Comparison of ENCODE assay signal across 26 cellular contexts in the genomic region with DNA sequence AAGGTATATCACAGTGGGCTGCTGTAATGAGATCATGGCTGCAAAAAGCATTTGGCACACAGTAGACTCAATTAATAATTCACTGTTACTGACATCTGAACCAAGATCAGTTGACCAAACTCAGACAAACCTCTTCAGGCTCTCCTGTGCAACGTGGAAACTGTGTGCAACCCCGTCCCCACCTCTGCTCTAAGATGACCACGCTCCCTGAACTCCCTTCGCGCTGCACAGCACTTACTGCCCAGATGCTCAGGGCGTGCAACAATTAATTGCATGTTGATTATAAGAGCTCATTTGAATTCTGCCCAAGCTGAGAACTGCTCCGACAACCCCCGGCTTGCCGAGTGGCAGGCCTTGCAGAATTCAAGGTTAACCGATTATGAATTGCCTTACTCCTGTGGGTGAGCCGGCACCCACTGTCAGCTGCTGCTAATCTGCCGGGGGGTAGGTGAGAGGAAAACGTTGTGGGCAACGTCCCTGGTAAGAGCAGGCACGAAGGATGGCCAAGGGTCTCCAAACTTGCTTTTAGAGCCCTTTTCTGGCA. TPM values are rescaled to one million over a fixed set of nuclear protein-coding genes. Genes with fewer than 3 reads are reported as not detected.
A peak's percentile ranks its signal among the peaks of the same experiment; 100 is the strongest.
DNase-seq lines count a peak whose midpoint lies in the region; ATAC-seq and TF ChIP-seq lines count a peak whose summit lies in the region.
"Had no signal": no experiment of that assay in that cellular context is flagged by ENCODE, and none has a peak within 500 bp of the region (broad histone marks: within the 10 kb centered on the region; RNA-seq: fewer than 3 reads in every experiment).

No MANE protein-coding gene starts in this region.

- no peak overlapping the region for H2AFZ ChIP-seq in neuronal stem cell (ENCODE audit: low read length)

- H3K23ac ChIP-seq in neuronal stem cell (ENCODE audit: low read depth, low read length, poor library complexity), result no peak overlapping the region

- no peak for DNase-seq in activated naive CD8-positive, alpha-beta T cell treated with anti-CD3 and anti-CD28 coated beads, Interleukin-2, amount 50 U/mL, for 24 hours
- DNase-seq in lower lobe of right lung (peak; percentile 21), neuronal stem cell (ENCODE audit: low spot score) (no peak), SK-N-DZ (ENCODE audit: low spot score) (no peak)
- no peak for DNase-seq in activated T-cell treated with anti-CD3 and anti-CD28 coated beads, Interleukin-2, amount 50 U/mL, for 4 hours
- DNase-seq: AML-193; C1 segment of cervical spinal cord; Caco-2; CD8-positive, alpha-beta T cell; DND-41; NCI-H1092; NCI-H1417 treated with DMSO at 0.1 percent for 48 hours; NCI-H2081; NCI-H2171 treated with DMSO at 0.1 percent for 48 hours; NCI-H345; NCI-H510A treated with DMSO at 0.1 percent for 48 hours; NCI-H748 treated with DMSO at 0.1 percent for 48 hours; NK-92 treated with Interleukin-12 subunit alpha and Interleukin-12 subunit beta, amount 100 ng/mL, for 24 hours; PC-3 had no signal

- no CpG with 5 or more reads among the region's 15 CpGs for WGBS in neuronal stem cell (ENCODE audit: extremely low coverage in 2 of 2, insufficient read length in 2 of 2, insufficient replicate concordance in 1 of 2), 2 donors

- no peaks in the 10 kb centered on the region for H3K79me1 ChIP-seq in neuronal stem cell (ENCODE audit: low read depth, low read length)

- H3K36me3 ChIP-seq in lower lobe of right lung (no peaks in the 10 kb centered on the region), neuronal stem cell (replicated peaks in 1 of 2; ENCODE audit: control insufficient read depth in 2 of 2, insufficient read depth in 2 of 2, low read length in 2 of 2) (no peaks in the 10 kb centered on the region)

- H3K36me3 Mint-ChIP-seq in activated naive CD8-positive, alpha-beta T cell, result no peaks in the 10 kb centered on the region
- no peaks in the 10 kb centered on the region for H3K36me3 Mint-ChIP-seq in activated naive CD8-positive, alpha-beta T cell treated with anti-CD3 and anti-CD28 coated beads, Interleukin-2, amount 50 U/mL, for 24 hours (ENCODE audit: low read depth)
- no peaks in the 10 kb centered on the region for H3K36me3 Mint-ChIP-seq in activated T-cell treated with anti-CD3 and anti-CD28 coated beads, Interleukin-2, amount 50 U/mL, for 4 hours (ENCODE audit: insufficient read depth)
- H3K36me3 Mint-ChIP-seq: CD8-positive, alpha-beta T cell had no signal

- H3K9me3 ChIP-seq in lower lobe of right lung, result no peaks in the 10 kb centered on the region
- H3K9me3 ChIP-seq in neuronal stem cell (replicated peaks in 1 of 2; ENCODE audit: control insufficient read depth in 2 of 2, insufficient read depth in 1 of 2, low read depth in 1 of 2, low read length in 2 of 2), result peaks cover 0 to 2% of the 10 kb centered on the region in 2 donors
- H3K9me3 ChIP-seq: A549, Caco-2 had no signal

- H2BK5ac ChIP-seq in neuronal stem cell (ENCODE audit: low read length), result peak overlapping the region; percentile 35

- H3K4me1 ChIP-seq in lower lobe of right lung (no peaks in the 10 kb centered on the region), neuronal stem cell (ENCODE audit: control insufficient read depth in 2 of 2, insufficient read depth in 1 of 2, low read depth in 1 of 2, low read length in 2 of 2) (peaks cover 0 to 3% of the 10 kb centered on the region in 2 donors)
- H3K4me1 ChIP-seq: Caco-2 had no signal

- H2BK15ac ChIP-seq in neuronal stem cell (ENCODE audit: low read length), result no peak overlapping the region

- H3K27me3 ChIP-seq in lower lobe of right lung (ENCODE audit: low read depth) (peaks cover 37% of the 10 kb centered on the region), neuronal stem cell (ENCODE audit: control insufficient read depth in 3 of 3, insufficient read depth in 3 of 3, low read depth in 1 of 3, low read length in 3 of 3) (peaks cover 20 to 78% (median 52%) of the 10 kb centered on the region in 3 experiments)

- peaks cover 27% of the 10 kb centered on the region for H3K27me3 Mint-ChIP-seq in activated naive CD8-positive, alpha-beta T cell
- peaks cover 43% of the 10 kb centered on the region for H3K27me3 Mint-ChIP-seq in activated naive CD8-positive, alpha-beta T cell treated with anti-CD3 and anti-CD28 coated beads, Interleukin-2, amount 50 U/mL, for 24 hours
- H3K27me3 Mint-ChIP-seq in activated T-cell treated with anti-CD3 and anti-CD28 coated beads, Interleukin-2, amount 50 U/mL, for 4 hours (ENCODE audit: low read depth), result peaks cover 43% of the 10 kb centered on the region

- no peak overlapping the region for H3K27ac Mint-ChIP-seq in activated naive CD8-positive, alpha-beta T cell
- no peak overlapping the region for H3K27ac Mint-ChIP-seq in activated naive CD8-positive, alpha-beta T cell treated with anti-CD3 and anti-CD28 coated beads, Interleukin-2, amount 50 U/mL, for 24 hours
- H3K27ac Mint-ChIP-seq: CD8-positive, alpha-beta T cell had no signal

- no peak overlapping the region for H4K8ac ChIP-seq in neuronal stem cell (ENCODE audit: low read depth, low read length)

- H3K4me3 ChIP-seq in lower lobe of right lung (no peak overlapping the region), neuronal stem cell (ENCODE audit: low read length in 2 of 2) (no peak overlapping the region)
- H3K4me3 ChIP-seq: A549 had no signal

- no peaks in the 10 kb centered on the region for H3K9me3 Mint-ChIP-seq in activated naive CD8-positive, alpha-beta T cell (ENCODE audit: low read depth)
- H3K9me3 Mint-ChIP-seq in activated naive CD8-positive, alpha-beta T cell treated with anti-CD3 and anti-CD28 coated beads, Interleukin-2, amount 50 U/mL, for 24 hours, result no peaks in the 10 kb centered on the region
- H3K9me3 Mint-ChIP-seq in activated T-cell treated with anti-CD3 and anti-CD28 coated beads, Interleukin-2, amount 50 U/mL, for 4 hours, result no peaks in the 10 kb centered on the region
- H3K9me3 Mint-ChIP-seq: CD8-positive, alpha-beta T cell; IgD-negative memory B cell had no signal

- H2BK120ac ChIP-seq in neuronal stem cell (ENCODE audit: low read depth, low read length), result no peak overlapping the region

- no peak overlapping the region for H2BK12ac ChIP-seq in neuronal stem cell (ENCODE audit: low read length)

- H3K18ac ChIP-seq in neuronal stem cell (ENCODE audit: low read length), result no peak overlapping the region

- TF ChIP-seq CTCF in lower lobe of right lung (IDR thresholded peaks at IDR 0.05), result no peak

- no peak overlapping the region for H2AK5ac ChIP-seq in neuronal stem cell (ENCODE audit: low read depth, low read length)

- intact Hi-C loops in lower lobe of right lung (cut with DNase I), result no loop called here

- H3K9ac ChIP-seq in neuronal stem cell (ENCODE audit: low read depth, low read length, poor library complexity), result no peak overlapping the region
- H3K9ac ChIP-seq: KMS-11 had no signal

- no peak overlapping the region for H3K14ac ChIP-seq in neuronal stem cell (ENCODE audit: low read length)

- ATAC-seq in activated naive CD8-positive, alpha-beta T cell treated with anti-CD3 and anti-CD28 coated beads, Interleukin-2, amount 50 U/mL, for 24 hours, result no peak
- no peak for ATAC-seq in lower lobe of right lung
- ATAC-seq in HG02588 (IDR thresholded peaks at IDR 0.05; ENCODE audit: unreplicated experiment), result no peak
- no peak for ATAC-seq in activated T-cell treated with anti-CD3 and anti-CD28 coated beads, Interleukin-2, amount 50 U/mL, for 4 hours
- ATAC-seq: A549; CD8-positive, alpha-beta T cell; PC-3; SK-N-SH treated with all-trans-retinoic acid at 6 μM for 48 hours had no signal

- H3K4me3 Mint-ChIP-seq in activated naive CD8-positive, alpha-beta T cell, result peak overlapping the region; percentile 38
- no peak overlapping the region for H3K4me3 Mint-ChIP-seq in activated naive CD8-positive, alpha-beta T cell treated with anti-CD3 and anti-CD28 coated beads, Interleukin-2, amount 50 U/mL, for 24 hours
- no peak overlapping the region for H3K4me3 Mint-ChIP-seq in activated T-cell treated with anti-CD3 and anti-CD28 coated beads, Interleukin-2, amount 50 U/mL, for 4 hours
- H3K4me3 Mint-ChIP-seq: CD8-positive, alpha-beta T cell had no signal

- H3K4ac ChIP-seq in neuronal stem cell (ENCODE audit: low read length), result no peak overlapping the region

- H3K4me2 ChIP-seq in neuronal stem cell (ENCODE audit: insufficient read depth, low read length, poor library complexity, severe bottlenecking), result no peak overlapping the region
- H3K4me2 ChIP-seq: A549, KMS-11 had no signal

- no peak overlapping the region for H4K91ac ChIP-seq in neuronal stem cell (ENCODE audit: low read depth, low read length, poor library complexity)

- H3K27ac ChIP-seq in lower lobe of right lung (no peak overlapping the region), neuronal stem cell (replicated peaks; ENCODE audit: low read length) (no peak overlapping the region)
- H3K27ac ChIP-seq: A549, HL-60, KMS-11 had no signal

- H3K4me1 Mint-ChIP-seq in activated naive CD8-positive, alpha-beta T cell (ENCODE audit: low read depth), result no peaks in the 10 kb centered on the region
- H3K4me1 Mint-ChIP-seq in activated naive CD8-positive, alpha-beta T cell treated with anti-CD3 and anti-CD28 coated beads, Interleukin-2, amount 50 U/mL, for 24 hours, result no peaks in the 10 kb centered on the region
- peaks cover 2% of the 10 kb centered on the region for H3K4me1 Mint-ChIP-seq in activated T-cell treated with anti-CD3 and anti-CD28 coated beads, Interleukin-2, amount 50 U/mL, for 4 hours (ENCODE audit: low read depth)

RNA-seq across cellular contexts. Expression of gene GSG1L, which starts 1.3 kb away (rescaled TPM):
- total RNA-seq in lower lobe of right lung, result 0.30 TPM
- 0.04 TPM for polyA plus RNA-seq in neuronal stem cell (2013, experiment 1 of 2)
- polyA plus RNA-seq in neuronal stem cell (2013, experiment 2 of 2), result 0.03 TPM
- polyA plus RNA-seq in SK-N-DZ (2014; cell fraction: cytosol; rRNA removed), result not detected in 2 replicates
- polyA plus RNA-seq in SK-N-DZ (2014; cell fraction: nucleus; rRNA removed), result not detected in 2 replicates
- total RNA-seq in activated T-cell treated with anti-CD3 and anti-CD28 coated beads, Interleukin-2, amount 50 U/mL, for 4 hours, result not detected
- total RNA-seq: Caco-2; CD8-positive, alpha-beta T cell; PC-3 had no signal
- polyA plus RNA-seq: A549, IgD-negative memory B cell had no signal
